In the genomic region with DNA sequence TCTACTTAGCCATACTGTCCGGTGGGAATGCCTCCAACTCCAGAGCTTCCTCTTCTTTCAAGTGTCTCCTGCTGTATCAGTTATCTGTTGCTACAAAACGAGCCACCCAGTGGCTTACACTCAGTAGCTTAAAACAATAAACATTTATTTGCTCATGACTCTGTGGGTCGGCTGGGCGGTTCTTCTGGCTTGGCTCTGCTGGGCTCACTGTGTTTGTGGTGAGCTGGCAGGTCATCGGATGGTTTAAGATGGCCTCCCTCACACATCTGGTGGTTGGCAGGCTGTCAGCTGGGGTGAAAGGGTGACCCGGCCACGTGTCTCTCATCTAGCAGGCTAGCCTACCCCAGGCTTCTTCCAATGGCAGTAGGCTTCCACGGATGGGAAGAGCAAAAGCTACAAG, we compare ENCODE assay signal across 11 cellular contexts.
DNase-seq lines count a peak whose midpoint lies in the region; ATAC-seq and TF ChIP-seq lines count a peak whose summit lies in the region.
"Had no signal": no experiment of that assay in that cellular context is flagged by ENCODE, and none has a peak within 500 bp of the region (broad histone marks: within the 10 kb centered on the region; RNA-seq: fewer than 3 reads in every experiment).

No MANE protein-coding gene starts in this region.

- H3K79me2 ChIP-seq in osteoblast (ENCODE audit: insufficient read depth, low read length): no peaks in the 10 kb centered on the region

- H3K27me3 Mint-ChIP-seq in CD8-positive, alpha-beta memory T cell: peaks cover 7% of the 10 kb centered on the region in 2 donors
- peaks cover 6% of the 10 kb centered on the region for H3K27me3 Mint-ChIP-seq in activated CD4-positive, alpha-beta T cell treated with anti-CD3 and anti-CD28 coated beads for 36 hours

- 41 to 58% methylated on average over 7 to 8 of the region's 8 CpGs for WGBS in thyroid gland, 2 donors

- no peak for TF ChIP-seq POLR2A in thyroid gland (IDR thresholded peaks at IDR 0.05)

- peak overlapping the region in 1 of 8 donors; percentile 53 for H3K27ac Mint-ChIP-seq in CD8-positive, alpha-beta memory T cell
- H3K27ac Mint-ChIP-seq in activated CD4-positive, alpha-beta T cell treated with anti-CD3 and anti-CD28 coated beads for 36 hours: no peak overlapping the region
- H3K27ac Mint-ChIP-seq: activated naive CD4-positive, alpha-beta T cell treated with anti-CD3 and anti-CD28 coated beads, Interleukin-2, amount 10 ng/mL, durations not matched to agents 7 days and 5 days had no signal

- DNase-seq in CD8-positive, alpha-beta memory T cell: no peak
- DNase-seq in OCI-M1 (lab: John Stamatoyannopoulos, UW) (peak; percentile 18), osteoblast (ENCODE audit: insufficient read length, low spot score, missing footprints) (peak; percentile 98), OCI-M2 (lab: John Stamatoyannopoulos, UW; ENCODE audit: unreplicated experiment) (no peak), thyroid gland (no peak)
- no peak for DNase-seq in stimulated activated CD4-positive, alpha-beta T cell treated with anti-CD3 and anti-CD28 coated beads, Interleukin-1b, Interleukin-23, amount 100 ng/mL, for 48 hours
- DNase-seq in activated CD4-positive, alpha-beta T cell treated with anti-CD3 and anti-CD28 coated beads for 36 hours: no peak
- DNase-seq: activated naive CD4-positive, alpha-beta T cell treated with anti-CD3 and anti-CD28 coated beads, Interleukin-2, amount 10 ng/mL, durations not matched to agents 7 days and 5 days; islet precursor cell; NK-92 treated with Interleukin-12 subunit alpha and Interleukin-12 subunit beta, amount 100 ng/mL, for 24 hours had no signal

- no peak overlapping the region for H3K27ac ChIP-seq in CD8-positive, alpha-beta memory T cell (ENCODE audit: low read depth, low read length)
- H3K27ac ChIP-seq in osteoblast (ENCODE audit: low read depth, low read length): peak overlapping the region; percentile 5
- H3K27ac ChIP-seq in thyroid gland: no peak overlapping the region

- H3K9me3 Mint-ChIP-seq in CD8-positive, alpha-beta memory T cell: no peaks in the 10 kb centered on the region
- no peaks in the 10 kb centered on the region for H3K9me3 Mint-ChIP-seq in activated CD4-positive, alpha-beta T cell treated with anti-CD3 and anti-CD28 coated beads for 36 hours (ENCODE audit: low read depth)
- H3K9me3 Mint-ChIP-seq: activated naive CD4-positive, alpha-beta T cell treated with anti-CD3 and anti-CD28 coated beads, Interleukin-2, amount 10 ng/mL, durations not matched to agents 7 days and 5 days had no signal

- H3K4me1 Mint-ChIP-seq in CD8-positive, alpha-beta memory T cell: peaks cover 0 to 4% (median 0%) of the 10 kb centered on the region in 3 donors
- H3K4me1 Mint-ChIP-seq in activated CD4-positive, alpha-beta T cell treated with anti-CD3 and anti-CD28 coated beads for 36 hours: no peaks in the 10 kb centered on the region
- H3K4me1 Mint-ChIP-seq: activated naive CD4-positive, alpha-beta T cell treated with anti-CD3 and anti-CD28 coated beads, Interleukin-2, amount 10 ng/mL, durations not matched to agents 7 days and 5 days had no signal

- POLR2A ChIA-PET in CD8-positive, alpha-beta memory T cell (lab: Charles Lee): no interaction called here
- POLR2A ChIA-PET in activated CD4-positive, alpha-beta T cell treated with anti-CD3 and anti-CD28 coated beads for 36 hours (lab: Charles Lee): no interaction called here

- peak overlapping the region; percentile 90 for H3K4me2 ChIP-seq in osteoblast (ENCODE audit: insufficient read depth, low read length)

- peak; percentile 13 for ATAC-seq in esophagus mucosa
- ATAC-seq in activated CD4-positive, alpha-beta T cell treated with anti-CD3 and anti-CD28 coated beads for 36 hours: no peak

- CTCF ChIA-PET in CD8-positive, alpha-beta memory T cell (lab: Charles Lee): interaction anchor here (0.9 to 2.9 kb wide), 14 partner anchors 8 to 536 kb away, joined by 3 to 20 read pairs (median 6); partner anchors contain the start of genes AFTPH and SERTAD2
- CTCF ChIA-PET in activated CD4-positive, alpha-beta T cell treated with anti-CD3 and anti-CD28 coated beads for 36 hours (lab: Charles Lee): interaction anchor here (0.6 to 3.2 kb wide), 16 partner anchors 11 to 536 kb away, joined by 3 to 20 read pairs (median 4); partner anchors contain the start of gene AFTPH

- H4K20me1 ChIP-seq in osteoblast (ENCODE audit: insufficient read depth, low read length): no peaks in the 10 kb centered on the region

- intact Hi-C loops in activated CD4-positive, alpha-beta T cell treated with anti-CD3 and anti-CD28 coated beads for 36 hours (cut with DNase I, micrococcal nuclease): loop anchor here in 1 of 2 experiments (5.0 kb wide), 1 partner anchor 814 kb away; no protein-coding TSS in a partner anchor
- intact Hi-C loops in thyroid gland (cut with DNase I): loop anchor here (5.0 to 10.0 kb wide), 3 partner anchors 279 to 542 kb away; partner anchors contain the start of gene AFTPH

- peak overlapping the region in 6 of 7 donors; percentile 17 to 75 (median 46) for H3K4me3 Mint-ChIP-seq in CD8-positive, alpha-beta memory T cell
- H3K4me3 Mint-ChIP-seq in activated CD4-positive, alpha-beta T cell treated with anti-CD3 and anti-CD28 coated beads for 36 hours: no peak overlapping the region
- H3K4me3 Mint-ChIP-seq: activated naive CD4-positive, alpha-beta T cell treated with anti-CD3 and anti-CD28 coated beads, Interleukin-2, amount 10 ng/mL, durations not matched to agents 7 days and 5 days had no signal

- peaks cover 8% of the 10 kb centered on the region for H3K4me1 ChIP-seq in CD8-positive, alpha-beta memory T cell (ENCODE audit: insufficient read depth, low read length)
- peaks cover 24% of the 10 kb centered on the region for H3K4me1 ChIP-seq in osteoblast (ENCODE audit: insufficient read depth, low read length)
- peaks cover 0 to 8% of the 10 kb centered on the region in 2 donors for H3K4me1 ChIP-seq in thyroid gland

- no peaks in the 10 kb centered on the region for H3K27me3 ChIP-seq in CD8-positive, alpha-beta memory T cell (ENCODE audit: insufficient read depth, low read length, poor library complexity, severe bottlenecking)
- no peaks in the 10 kb centered on the region for H3K27me3 ChIP-seq in osteoblast (ENCODE audit: insufficient read depth, low read length)
- no peaks in the 10 kb centered on the region for H3K27me3 ChIP-seq in thyroid gland

- no peaks in the 10 kb centered on the region for H3K36me3 Mint-ChIP-seq in CD8-positive, alpha-beta memory T cell
- no peaks in the 10 kb centered on the region for H3K36me3 Mint-ChIP-seq in activated CD4-positive, alpha-beta T cell treated with anti-CD3 and anti-CD28 coated beads for 36 hours (ENCODE audit: low read depth)
- H3K36me3 Mint-ChIP-seq: activated naive CD4-positive, alpha-beta T cell treated with anti-CD3 and anti-CD28 coated beads, Interleukin-2, amount 10 ng/mL, durations not matched to agents 7 days and 5 days had no signal

- no peak for TF ChIP-seq CTCF in osteoblast (IDR thresholded peaks at IDR 0.05; ENCODE audit: extremely low read depth, low read depth, low read length)
- no peak for TF ChIP-seq CTCF in thyroid gland (IDR thresholded peaks at IDR 0.05)

- H3K9me3 ChIP-seq in CD8-positive, alpha-beta memory T cell (ENCODE audit: low read length): no peaks in the 10 kb centered on the region
- no peaks in the 10 kb centered on the region for H3K9me3 ChIP-seq in osteoblast (ENCODE audit: low read depth, low read length)
- no peaks in the 10 kb centered on the region for H3K9me3 ChIP-seq in thyroid gland

- no peaks in the 10 kb centered on the region for H3K36me3 ChIP-seq in CD8-positive, alpha-beta memory T cell (ENCODE audit: insufficient read depth, low read length)
- no peaks in the 10 kb centered on the region for H3K36me3 ChIP-seq in osteoblast (ENCODE audit: insufficient read depth, low read length)
- H3K36me3 ChIP-seq in thyroid gland: no peaks in the 10 kb centered on the region

- peak overlapping the region; percentile 39 for H2AFZ ChIP-seq in osteoblast (ENCODE audit: low read length)

- H3K4me3 ChIP-seq in CD8-positive, alpha-beta memory T cell (ENCODE audit: low read length): no peak overlapping the region
- H3K4me3 ChIP-seq in osteoblast (ENCODE audit: insufficient read depth, low read length) (peak overlapping the region; percentile 72), thyroid gland (replicated peaks in 1 of 3) (no peak overlapping the region)

Comparison
In these comparisons a context has a peak if more than half of its experiments do, and no peak if none do; other contexts are left out.
1. DNase-seq: peak in OCI-M1 (single experiment) and osteoblast (single experiment); none in CD8-positive, alpha-beta memory T cell (0 of 5), OCI-M2 (single experiment), stimulated activated CD4-positive, alpha-beta T cell treated with anti-CD3 and anti-CD28 coated beads, Interleukin-1b, Interleukin-23, amount 100 ng/mL, for 48 hours (single experiment), activated CD4-positive, alpha-beta T cell treated with anti-CD3 and anti-CD28 coated beads for 36 hours (single experiment) and thyroid gland (0 of 2).